ENCODE assay signal across 8 cellular contexts in genomic region chr4:122827258-122827887, GRCh38. TPM values are rescaled to one million over a fixed set of nuclear protein-coding genes. Genes with fewer than 3 reads are reported as not detected.
DNase-seq lines count a peak whose midpoint lies in the region; ATAC-seq and TF ChIP-seq lines count a peak whose summit lies in the region.

No MANE protein-coding gene starts in this region.

- no peaks in the 10 kb centered on the region for H3K9me3 Mint-ChIP-seq in T-helper 2 cell treated with Interferon-gamma antibody and Interleukin-4, amounts not matched to agents 5 μg/mL and 100 μg/mL, for 36 hours
- H3K9me3 Mint-ChIP-seq in stimulated activated naive B cell treated with anti-CD40 and anti-IgM and Interleukin-4, amounts not matched to agents 10 μg/mL and 1 μg/mL and 100 μg/mL, for 72 hours = peaks cover 0 to 2% of the 10 kb centered on the region in 2 donors

- DNase-seq in ELF-1 (ENCODE audit: low read depth, low spot score) (peak; percentile 61), dermis blood vessel endothelial cell (peak; percentile 53), right lobe of liver (peak; percentile 30 to 58 (median 46)), occipital lobe (lab: John Stamatoyannopoulos, UW) (no peak)
- DNase-seq in T-helper 2 cell treated with Interferon-gamma antibody and Interleukin-4, amounts not matched to agents 5 μg/mL and 100 μg/mL, for 36 hours (ENCODE audit: low spot score) = peak; percentile 39
- peak; percentile 53 for DNase-seq in stimulated activated naive B cell treated with anti-CD40 and anti-IgM and Interleukin-4, amounts not matched to agents 10 μg/mL and 1 μg/mL and 100 μg/mL, for 72 hours

- peak overlapping the region; percentile 54 to 63 (median 57) for H3K4me3 ChIP-seq in right lobe of liver

- no peak for TF ChIP-seq POLR2A in right lobe of liver (IDR thresholded peaks at IDR 0.05)

- peaks cover 71% of the 10 kb centered on the region for H3K27me3 Mint-ChIP-seq in T-helper 2 cell treated with Interferon-gamma antibody and Interleukin-4, amounts not matched to agents 5 μg/mL and 100 μg/mL, for 36 hours (ENCODE audit: low read depth)
- H3K27me3 Mint-ChIP-seq in stimulated activated naive B cell treated with anti-CD40 and anti-IgM and Interleukin-4, amounts not matched to agents 10 μg/mL and 1 μg/mL and 100 μg/mL, for 72 hours = peaks cover 69 to 80% of the 10 kb centered on the region in 2 donors

- H3K27ac ChIP-seq in right lobe of liver = peak overlapping the region in 1 of 3 donors; percentile 16

- TF ChIP-seq CTCF in right lobe of liver (IDR thresholded peaks at IDR 0.05) = no peak

- H3K4me3 Mint-ChIP-seq in T-helper 2 cell treated with Interferon-gamma antibody and Interleukin-4, amounts not matched to agents 5 μg/mL and 100 μg/mL, for 36 hours = peak overlapping the region; percentile 74
- H3K4me3 Mint-ChIP-seq in stimulated activated naive B cell treated with anti-CD40 and anti-IgM and Interleukin-4, amounts not matched to agents 10 μg/mL and 1 μg/mL and 100 μg/mL, for 72 hours = peak overlapping the region; percentile 85 to 92

- no peaks in the 10 kb centered on the region for H3K36me3 Mint-ChIP-seq in T-helper 2 cell treated with Interferon-gamma antibody and Interleukin-4, amounts not matched to agents 5 μg/mL and 100 μg/mL, for 36 hours (ENCODE audit: low read depth)
- peaks cover 0 to 1% of the 10 kb centered on the region in 2 donors for H3K36me3 Mint-ChIP-seq in stimulated activated naive B cell treated with anti-CD40 and anti-IgM and Interleukin-4, amounts not matched to agents 10 μg/mL and 1 μg/mL and 100 μg/mL, for 72 hours

- H3K36me3 ChIP-seq in right lobe of liver = no peaks in the 10 kb centered on the region

- peak overlapping the region; percentile 9 for H3K27ac Mint-ChIP-seq in T-helper 2 cell treated with Interferon-gamma antibody and Interleukin-4, amounts not matched to agents 5 μg/mL and 100 μg/mL, for 36 hours
- peak overlapping the region; percentile 84 for H3K27ac Mint-ChIP-seq in stimulated activated naive B cell treated with anti-CD40 and anti-IgM and Interleukin-4, amounts not matched to agents 10 μg/mL and 1 μg/mL and 100 μg/mL, for 72 hours

- ATAC-seq in GM19438 (IDR thresholded peaks at IDR 0.05; ENCODE audit: low read depth, unreplicated experiment) = peak; percentile 55
- peak; percentile 33 for ATAC-seq in HG03442 (IDR thresholded peaks at IDR 0.05; ENCODE audit: unreplicated experiment)
- peak; percentile 70 to 81 (median 70) for ATAC-seq in right lobe of liver
- peak; percentile 47 to 67 for ATAC-seq in stimulated activated naive B cell treated with anti-CD40 and anti-IgM and Interleukin-4, amounts not matched to agents 10 μg/mL and 1 μg/mL and 100 μg/mL, for 72 hours (replicated peaks)

- peaks cover 0 to 13% (median 0%) of the 10 kb centered on the region in 4 donors for H3K4me1 ChIP-seq in right lobe of liver

- no peaks in the 10 kb centered on the region for H3K27me3 ChIP-seq in right lobe of liver

- 1% methylated on average over 26 of the region's 58 CpGs for WGBS in right lobe of liver (ENCODE audit: insufficient coverage, low coverage, low lambda C conversion rate, missing lambda C conversion rate)

- peaks cover 15% of the 10 kb centered on the region for H3K4me1 Mint-ChIP-seq in T-helper 2 cell treated with Interferon-gamma antibody and Interleukin-4, amounts not matched to agents 5 μg/mL and 100 μg/mL, for 36 hours (ENCODE audit: low read depth)
- H3K4me1 Mint-ChIP-seq in stimulated activated naive B cell treated with anti-CD40 and anti-IgM and Interleukin-4, amounts not matched to agents 10 μg/mL and 1 μg/mL and 100 μg/mL, for 72 hours = peaks cover 13 to 22% of the 10 kb centered on the region in 2 donors

- no peaks in the 10 kb centered on the region for H3K9me3 ChIP-seq in right lobe of liver

- intact Hi-C loops in right lobe of liver (cut with DNase I) = no loop called here

RNA-seq across cellular contexts. Expression of gene FGF2, which starts 0.7 kb away (rescaled TPM):
- total RNA-seq in dermis blood vessel endothelial cell = 31.8 and 41.6 TPM in 2 replicates
- total RNA-seq in right lobe of liver = 1 to 10 TPM in 3 of 6 experiments, under 1 TPM in 3; 0.88 to 1.6 (median 1.1) TPM
- total RNA-seq in occipital lobe = 9.8 TPM
